28 cellular contexts compared by ENCODE assay signal in the genomic region with DNA sequence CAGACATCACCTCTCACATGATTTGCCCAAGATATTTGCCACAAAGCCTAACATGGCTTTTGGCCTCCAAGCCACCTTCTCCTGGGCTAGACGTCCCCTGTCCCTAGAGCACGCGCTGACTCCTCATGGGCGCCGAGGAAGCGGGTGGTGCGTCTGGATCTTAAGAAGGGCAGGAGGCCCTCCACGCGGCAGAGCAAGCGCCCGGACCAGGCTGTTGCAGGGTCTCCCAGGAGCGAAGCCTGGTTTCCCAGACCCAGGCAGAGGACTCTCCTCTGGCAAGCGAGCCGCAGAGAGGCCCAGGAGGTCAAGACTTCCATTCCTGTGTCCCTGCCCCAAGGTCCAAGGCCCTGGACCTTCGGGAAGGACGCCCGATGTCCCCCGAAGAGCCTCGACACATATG.
"Had no signal": no experiment of that assay in that cellular context is flagged by ENCODE, and none has a peak within 500 bp of the region (broad histone marks: within the 10 kb centered on the region; RNA-seq: fewer than 3 reads in every experiment).

No MANE protein-coding gene starts in this region.

- H3K27me3 ChIP-seq: colonic mucosa, foreskin keratinocyte had no signal

- H3K4me1 Mint-ChIP-seq: endodermal cell had no signal

- ATAC-seq: effector memory CD8-positive, alpha-beta T cell; esophagus mucosa; foreskin keratinocyte; gastrocnemius medialis; gastroesophageal sphincter; heart left ventricle; heart right ventricle had no signal

- H3K9me3 Mint-ChIP-seq: dendritic cell treated with granulocyte-macrophage colony-stimulating factor and Interleukin-4, amounts not matched to agents 40 ng/mL and 50 ng/mL, for 4 days; effector memory CD8-positive, alpha-beta T cell had no signal

- H3K27ac ChIP-seq: colonic mucosa, coronary artery, dorsolateral prefrontal cortex, epithelial cell of prostate, esophagus muscularis mucosa, esophagus squamous epithelium, foreskin keratinocyte, gastrocnemius medialis, gastroesophageal sphincter, heart left ventricle, heart right ventricle had no signal

- FAIRE-seq: colon, endometrium, endothelial cell of umbilical vein, frontal cortex had no signal

- H3K4me3 Mint-ChIP-seq: dendritic cell treated with granulocyte-macrophage colony-stimulating factor and Interleukin-4, amounts not matched to agents 40 ng/mL and 50 ng/mL, for 4 days; effector memory CD8-positive, alpha-beta T cell; endodermal cell had no signal

- H3K4me1 ChIP-seq: colonic mucosa, foreskin keratinocyte, gastrocnemius medialis, heart left ventricle, heart right ventricle had no signal

- H3K27ac Mint-ChIP-seq: dendritic cell treated with granulocyte-macrophage colony-stimulating factor and Interleukin-4, amounts not matched to agents 40 ng/mL and 50 ng/mL, for 4 days; effector memory CD8-positive, alpha-beta T cell; endodermal cell had no signal

- H3K9me3 ChIP-seq: colonic mucosa, esophagus muscularis mucosa, esophagus squamous epithelium, gastrocnemius medialis, gastroesophageal sphincter, heart left ventricle, heart right ventricle had no signal

- H3K27me3 Mint-ChIP-seq: dendritic cell treated with granulocyte-macrophage colony-stimulating factor and Interleukin-4, amounts not matched to agents 40 ng/mL and 50 ng/mL, for 4 days had no signal

- H3K36me3 ChIP-seq: colonic mucosa, esophagus muscularis mucosa, esophagus squamous epithelium, gastrocnemius medialis, gastroesophageal sphincter, heart left ventricle, heart right ventricle had no signal

- DNase-seq: colonic mucosa; cortex of kidney; dermis blood vessel endothelial cell; dorsolateral prefrontal cortex; effector CD4-positive, alpha-beta T cell; effector CD8-positive, alpha-beta T cell; effector memory CD4-positive, alpha-beta T cell; effector memory CD8-positive, alpha-beta T cell; endodermal cell; erythroblast; esophagus squamous epithelium; foreskin fibroblast; foreskin keratinocyte; foreskin melanocyte; gastrocnemius medialis; head of caudate nucleus; heart left ventricle; heart right ventricle had no signal

- H3K4me3 ChIP-seq: colonic mucosa, coronary artery, dorsolateral prefrontal cortex, esophagus muscularis mucosa, esophagus squamous epithelium, gastrocnemius medialis, gastroesophageal sphincter, heart left ventricle, heart right ventricle had no signal
